Comparison of ENCODE assay signal across 1 cellular context in the genomic region with DNA sequence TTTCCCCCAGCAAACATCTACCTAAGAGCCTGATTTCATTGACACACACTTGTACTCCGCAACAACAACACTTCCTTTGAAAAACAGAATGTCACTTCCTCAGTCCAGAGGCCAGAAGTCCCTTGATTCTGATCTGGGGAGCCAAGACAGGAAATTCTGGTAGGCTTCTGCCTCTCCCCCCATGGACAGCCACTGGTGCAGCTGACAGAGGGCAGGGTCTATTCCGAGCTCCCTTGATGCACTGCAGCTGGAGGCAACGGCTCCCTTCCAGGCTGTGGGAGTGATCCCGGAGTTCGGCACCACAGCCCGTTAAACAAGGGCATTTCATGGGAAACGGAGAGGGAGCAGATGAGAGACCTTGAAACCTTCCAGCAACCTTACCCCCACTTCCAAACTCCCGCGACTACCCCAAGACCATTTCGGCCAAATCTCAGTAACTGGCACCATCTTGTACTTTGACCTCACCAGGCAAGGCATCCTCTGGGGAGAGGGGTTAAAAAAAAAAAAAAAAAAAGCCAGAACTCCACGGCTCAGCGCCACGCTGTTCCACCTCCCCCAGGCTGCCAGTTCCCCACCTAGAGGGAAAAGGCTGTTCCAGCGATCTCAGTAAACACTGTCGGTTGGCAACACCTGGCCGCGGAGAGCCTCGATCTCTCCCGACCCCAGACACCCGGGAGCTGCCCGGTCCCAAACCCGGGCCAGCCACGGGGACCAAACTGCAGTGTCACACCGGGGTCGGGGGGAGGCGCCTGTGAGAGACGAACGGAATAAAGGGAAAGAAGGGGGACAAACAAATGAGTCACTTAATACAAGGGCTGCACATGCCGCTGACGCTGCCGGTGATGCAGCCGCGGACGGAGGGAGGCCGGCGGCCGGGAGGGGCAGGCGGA.
TF ChIP-seq lines count a peak whose summit lies in the region.

No MANE protein-coding gene starts in this region.

TF ChIP-seq in K562, 482 proteins besides CTCF, POLR2A, EP300 and RAD21 (continued from another document and continues in another):
- TF ChIP-seq, protein P1, sequence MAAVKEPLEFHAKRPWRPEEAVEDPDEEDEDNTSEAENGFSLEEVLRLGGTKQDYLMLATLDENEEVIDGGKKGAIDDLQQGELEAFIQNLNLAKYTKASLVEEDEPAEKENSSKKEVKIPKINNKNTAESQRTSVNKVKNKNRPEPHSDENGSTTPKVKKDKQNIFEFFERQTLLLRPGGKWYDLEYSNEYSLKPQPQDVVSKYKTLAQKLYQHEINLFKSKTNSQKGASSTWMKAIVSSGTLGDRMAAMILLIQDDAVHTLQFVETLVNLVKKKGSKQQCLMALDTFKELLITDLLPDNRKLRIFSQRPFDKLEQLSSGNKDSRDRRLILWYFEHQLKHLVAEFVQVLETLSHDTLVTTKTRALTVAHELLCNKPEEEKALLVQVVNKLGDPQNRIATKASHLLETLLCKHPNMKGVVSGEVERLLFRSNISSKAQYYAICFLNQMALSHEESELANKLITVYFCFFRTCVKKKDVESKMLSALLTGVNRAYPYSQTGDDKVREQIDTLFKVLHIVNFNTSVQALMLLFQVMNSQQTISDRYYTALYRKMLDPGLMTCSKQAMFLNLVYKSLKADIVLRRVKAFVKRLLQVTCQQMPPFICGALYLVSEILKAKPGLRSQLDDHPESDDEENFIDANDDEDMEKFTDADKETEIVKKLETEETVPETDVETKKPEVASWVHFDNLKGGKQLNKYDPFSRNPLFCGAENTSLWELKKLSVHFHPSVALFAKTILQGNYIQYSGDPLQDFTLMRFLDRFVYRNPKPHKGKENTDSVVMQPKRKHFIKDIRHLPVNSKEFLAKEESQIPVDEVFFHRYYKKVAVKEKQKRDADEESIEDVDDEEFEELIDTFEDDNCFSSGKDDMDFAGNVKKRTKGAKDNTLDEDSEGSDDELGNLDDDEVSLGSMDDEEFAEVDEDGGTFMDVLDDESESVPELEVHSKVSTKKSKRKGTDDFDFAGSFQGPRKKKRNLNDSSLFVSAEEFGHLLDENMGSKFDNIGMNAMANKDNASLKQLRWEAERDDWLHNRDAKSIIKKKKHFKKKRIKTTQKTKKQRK (IDR thresholded peaks at IDR 0.05; ENCODE audit: borderline replicate concordance, low read depth, low read length): no peak
- TF ChIP-seq BACH1 (tag; IDR thresholded peaks at IDR 0.05): peak; percentile 72; the same call in 1 of the 2 replicates
- no peak for TF ChIP-seq HLTF (IDR thresholded peaks at IDR 0.05)
- no peak for TF ChIP-seq ELF4 (CRISPR knock-in tag; IDR thresholded peaks at IDR 0.05)
- TF ChIP-seq ZNF239 (CRISPR knock-in tag; IDR thresholded peaks at IDR 0.05): no peak
- no peak for TF ChIP-seq ZBTB8A (IDR thresholded peaks at IDR 0.05; ENCODE audit: partially characterized antibody)
- TF ChIP-seq ZNF253 (CRISPR knock-in tag; conservative IDR thresholded peaks at IDR 0.05): no peak
- no peak for TF ChIP-seq ZNF512 (tag; IDR thresholded peaks at IDR 0.05)
- TF ChIP-seq SMARCB1 (IDR thresholded peaks at IDR 0.05; ENCODE audit: insufficient read length, low read depth): no peak
- peak; percentile 73; the same call in 1 of the 2 replicates for TF ChIP-seq NFRKB (IDR thresholded peaks at IDR 0.05; ENCODE audit: low read depth)
- TF ChIP-seq NFIC (IDR thresholded peaks at IDR 0.05): no peak
- TF ChIP-seq TAF15 (IDR thresholded peaks at IDR 0.05; ENCODE audit: low read depth, low read length): no peak
- TF ChIP-seq ZNF75A (CRISPR knock-in tag; IDR thresholded peaks at IDR 0.05): no peak
- TF ChIP-seq ZNF79 (CRISPR knock-in tag; IDR thresholded peaks at IDR 0.05; ENCODE audit: low read depth): no peak
- TF ChIP-seq FOXP4 (CRISPR knock-in tag; IDR thresholded peaks at IDR 0.05; ENCODE audit: borderline replicate concordance): 0 out of 2 replicates have a peak, but pooled peaks have one; percentile 22
- TF ChIP-seq PHF21A (IDR thresholded peaks at IDR 0.05; ENCODE audit: borderline replicate concordance, low read depth): peak; percentile 78; the same call in 1 of the 2 replicates
- peak; percentile 27 for TF ChIP-seq ETV1 (tag; conservative IDR thresholded peaks at IDR 0.05; ENCODE audit: low read depth)
- no peak for TF ChIP-seq ZNF699 (CRISPR knock-in tag; IDR thresholded peaks at IDR 0.05; ENCODE audit: insufficient replicate concordance)
- TF ChIP-seq, protein P2, sequence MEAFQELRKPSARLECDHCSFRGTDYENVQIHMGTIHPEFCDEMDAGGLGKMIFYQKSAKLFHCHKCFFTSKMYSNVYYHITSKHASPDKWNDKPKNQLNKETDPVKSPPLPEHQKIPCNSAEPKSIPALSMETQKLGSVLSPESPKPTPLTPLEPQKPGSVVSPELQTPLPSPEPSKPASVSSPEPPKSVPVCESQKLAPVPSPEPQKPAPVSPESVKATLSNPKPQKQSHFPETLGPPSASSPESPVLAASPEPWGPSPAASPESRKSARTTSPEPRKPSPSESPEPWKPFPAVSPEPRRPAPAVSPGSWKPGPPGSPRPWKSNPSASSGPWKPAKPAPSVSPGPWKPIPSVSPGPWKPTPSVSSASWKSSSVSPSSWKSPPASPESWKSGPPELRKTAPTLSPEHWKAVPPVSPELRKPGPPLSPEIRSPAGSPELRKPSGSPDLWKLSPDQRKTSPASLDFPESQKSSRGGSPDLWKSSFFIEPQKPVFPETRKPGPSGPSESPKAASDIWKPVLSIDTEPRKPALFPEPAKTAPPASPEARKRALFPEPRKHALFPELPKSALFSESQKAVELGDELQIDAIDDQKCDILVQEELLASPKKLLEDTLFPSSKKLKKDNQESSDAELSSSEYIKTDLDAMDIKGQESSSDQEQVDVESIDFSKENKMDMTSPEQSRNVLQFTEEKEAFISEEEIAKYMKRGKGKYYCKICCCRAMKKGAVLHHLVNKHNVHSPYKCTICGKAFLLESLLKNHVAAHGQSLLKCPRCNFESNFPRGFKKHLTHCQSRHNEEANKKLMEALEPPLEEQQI (IDR thresholded peaks at IDR 0.05): no peak; the same call in 1 of the 2 replicates
- peak; percentile 59; the same call in 1 of the 2 replicates for TF ChIP-seq MTA3 (IDR thresholded peaks at IDR 0.05; ENCODE audit: borderline replicate concordance)
- TF ChIP-seq ZZZ3 (IDR thresholded peaks at IDR 0.05): no peak
- no peak for TF ChIP-seq XRCC5 (IDR thresholded peaks at IDR 0.05; ENCODE audit: low read depth, low read length)
- TF ChIP-seq E2F5 (CRISPR knock-in tag; IDR thresholded peaks at IDR 0.05): no peak
- 0 out of 2 replicates have a peak, but pooled peaks have one; percentile 84 for TF ChIP-seq ZNF589 (CRISPR knock-in tag; IDR thresholded peaks at IDR 0.05; ENCODE audit: low read depth)
- TF ChIP-seq SETDB1 (IDR thresholded peaks at IDR 0.05; ENCODE audit: low read length): no peak
- peak; percentile 86 for TF ChIP-seq MYC (IDR thresholded peaks at IDR 0.05; ENCODE audit: low read depth, low read length)
- 0 out of 2 replicates have a peak, but pooled peaks have one; percentile 45 for TF ChIP-seq MYC (CRISPR knock-in tag; IDR thresholded peaks at IDR 0.05; ENCODE audit: borderline replicate concordance, low read depth)
- no peak for TF ChIP-seq ZNF444 (CRISPR knock-in tag; IDR thresholded peaks at IDR 0.05)
- peak; percentile 67 to 68; a peak in 2 of 4 replicates for TF ChIP-seq SIN3A (IDR thresholded peaks at IDR 0.05; ENCODE audit: borderline replicate concordance in 2 of 2, control insufficient read depth in 1 of 2, low read depth in 2 of 2, low read length in 2 of 2)
- no peak for TF ChIP-seq JUNB (CRISPR knock-in tag; conservative IDR thresholded peaks at IDR 0.05)
- no peak for TF ChIP-seq SNIP1 (IDR thresholded peaks at IDR 0.05; ENCODE audit: low read depth)
- TF ChIP-seq ZBTB12 (CRISPR knock-in tag; IDR thresholded peaks at IDR 0.05): no peak; the same call in 1 of the 2 replicates
- TF ChIP-seq GATAD2A (IDR thresholded peaks at IDR 0.05): peak; percentile 70; the same call in 1 of the 2 replicates
- no peak for TF ChIP-seq PCBP2 (IDR thresholded peaks at IDR 0.05; ENCODE audit: low read depth, low read length, poor library complexity, severe bottlenecking)
- peak; percentile 51; the same call in 1 of the 2 replicates for TF ChIP-seq USF1 (CRISPR knock-in tag; IDR thresholded peaks at IDR 0.05)
- TF ChIP-seq HNRNPUL1 (IDR thresholded peaks at IDR 0.05; ENCODE audit: low read length): no peak
- no peak for TF ChIP-seq ZNF778 (CRISPR knock-in tag; IDR thresholded peaks at IDR 0.05)
- TF ChIP-seq HMGXB4 (CRISPR knock-in tag; IDR thresholded peaks at IDR 0.05): no peak
- TF ChIP-seq YBX1 (IDR thresholded peaks at IDR 0.05): no peak
- no peak for TF ChIP-seq CAMTA2 (CRISPR knock-in tag; conservative IDR thresholded peaks at IDR 0.05)
- TF ChIP-seq NCOA1 (IDR thresholded peaks at IDR 0.05; ENCODE audit: low read depth): 0 out of 2 replicates have a peak, but pooled peaks have one; percentile 27
- TF ChIP-seq PRMT5 (CRISPR knock-in tag; IDR thresholded peaks at IDR 0.05): no peak
- no peak for TF ChIP-seq ZNF3 (CRISPR knock-in tag; IDR thresholded peaks at IDR 0.05)
- peak; percentile 38 to 51; a peak in 2 of 4 replicates for TF ChIP-seq NRF1 (conservative IDR thresholded peaks at IDR 0.05 in 1 of 2, IDR thresholded peaks at IDR 0.05 in 1 of 2)
- TF ChIP-seq ZKSCAN1 (IDR thresholded peaks at IDR 0.05; ENCODE audit: low read depth, low read length): no peak
- TF ChIP-seq ZSCAN32 (CRISPR knock-in tag; IDR thresholded peaks at IDR 0.05): no peak
- TF ChIP-seq CBX3 (IDR thresholded peaks at IDR 0.05; ENCODE audit: borderline replicate concordance in 1 of 2, low read length in 2 of 2): peak in 1 of 2 experiments; percentile 68; a peak in 1 of 3 replicates
- TF ChIP-seq NEUROD1 (IDR thresholded peaks at IDR 0.05; ENCODE audit: borderline replicate concordance, low read depth, low read length, partially characterized antibody): no peak
- peak; percentile 69 for TF ChIP-seq ARID1B (IDR thresholded peaks at IDR 0.05)
- no peak for TF ChIP-seq NR2C2 (CRISPR knock-in tag; IDR thresholded peaks at IDR 0.05)
- peak; percentile 89 for TF ChIP-seq NR2C2 (tag; IDR thresholded peaks at IDR 0.05)
- no peak for TF ChIP-seq FOXA3 (CRISPR knock-in tag; conservative IDR thresholded peaks at IDR 0.05 in 1 of 2, IDR thresholded peaks at IDR 0.05 in 1 of 2)
- peak; percentile 65; the same call in 1 of the 2 replicates for TF ChIP-seq ZNF766 (CRISPR knock-in tag; conservative IDR thresholded peaks at IDR 0.05)
- TF ChIP-seq NELFE (IDR thresholded peaks at IDR 0.05; ENCODE audit: insufficient read depth, insufficient read length): no peak
- no peak for TF ChIP-seq HDAC8 (tag; IDR thresholded peaks at IDR 0.05)
